ENCODE assay signal across 1 cellular context in genomic region chr1:26788836-26789611, GRCh38.
A peak's percentile ranks its signal among the peaks of the same experiment; 100 is the strongest.
TF ChIP-seq lines count a peak whose summit lies in the region.

No MANE protein-coding gene starts in this region.

TF ChIP-seq in K562, 482 proteins besides CTCF, POLR2A, EP300 and RAD21 (continued from another document and continues in another):
- TF ChIP-seq ETV6 (IDR thresholded peaks at IDR 0.05; ENCODE audit: borderline replicate concordance in 1 of 2, low read depth in 2 of 2, low read length in 1 of 2) (no peak), ETV6 (CRISPR knock-in tag; IDR thresholded peaks at IDR 0.05; ENCODE audit: borderline replicate concordance) (0 out of 2 replicates have a peak, but pooled peaks have one; percentile 63), HDGF (IDR thresholded peaks at IDR 0.05) (peak; percentile 95; the same call in 1 of the 2 replicates), BRF2 (IDR thresholded peaks at IDR 0.05; ENCODE audit: borderline replicate concordance, insufficient read depth, insufficient read length) (no peak), SMARCA5 (IDR thresholded peaks at IDR 0.05) (no peak; the same call in 1 of the 2 replicates), ZBTB40 (IDR thresholded peaks at IDR 0.05) (peak; percentile 64), ZBTB40 (CRISPR knock-in tag; IDR thresholded peaks at IDR 0.05) (no peak), MECOM (CRISPR knock-in tag; IDR thresholded peaks at IDR 0.05) (no peak), ZBTB34 (CRISPR knock-in tag; IDR thresholded peaks at IDR 0.05) (no peak), LARP7 (IDR thresholded peaks at IDR 0.05) (0 out of 2 replicates have a peak, but pooled peaks have one; percentile 71), ZNF75A (CRISPR knock-in tag; IDR thresholded peaks at IDR 0.05) (0 out of 2 replicates have a peak, but pooled peaks have one; percentile 21), TCF3 (CRISPR knock-in tag; IDR thresholded peaks at IDR 0.05) (peak; percentile 10; the same call in 1 of the 2 replicates), ZNF41 (CRISPR knock-in tag; conservative IDR thresholded peaks at IDR 0.05) (0 out of 2 replicates have a peak, but pooled peaks have one; percentile 1), TOE1 (IDR thresholded peaks at IDR 0.05; ENCODE audit: borderline replicate concordance) (peak; percentile 44; the same call in 1 of the 2 replicates), TOE1 (CRISPR knock-in tag; IDR thresholded peaks at IDR 0.05; ENCODE audit: borderline replicate concordance, low read depth) (no peak), ADNP (tag; IDR thresholded peaks at IDR 0.05) (no peak), HMG20A (CRISPR knock-in tag; conservative IDR thresholded peaks at IDR 0.05) (no peak), CREB3 (tag; conservative IDR thresholded peaks at IDR 0.05; ENCODE audit: low read depth) (peak; percentile 61; the same call in 1 of the 2 replicates), NR2C1 (IDR thresholded peaks at IDR 0.05) (no peak; the same call in 1 of the 2 replicates), NR2C1 (tag; IDR thresholded peaks at IDR 0.05) (0 out of 2 replicates have a peak, but pooled peaks have one; percentile 24), SP1 (CRISPR knock-in tag; IDR thresholded peaks at IDR 0.05) (peak; percentile 67; the same call in 1 of the 2 replicates), KDM2B (CRISPR knock-in tag; IDR thresholded peaks at IDR 0.05) (0 out of 2 replicates have a peak, but pooled peaks have one; percentile 45), HMBOX1 (IDR thresholded peaks at IDR 0.05) (peak; percentile 80), ATF1 (CRISPR knock-in tag; IDR thresholded peaks at IDR 0.05) (no peak), ATF1 (tag; IDR thresholded peaks at IDR 0.05) (peak; percentile 24; the same call in 1 of the 2 replicates), HCFC1 (IDR thresholded peaks at IDR 0.05; ENCODE audit: low read depth, low read length) (peak; percentile 58; the same call in 1 of the 2 replicates), MEIS2 (IDR thresholded peaks at IDR 0.05; ENCODE audit: partially characterized antibody) (peak; percentile 45), HDAC6 (IDR thresholded peaks at IDR 0.05; ENCODE audit: low read depth, low read length) (no peak), KDM1A (IDR thresholded peaks at IDR 0.05) (0 out of 4 replicates have a peak, but pooled peaks of 1 of the 2 experiments have one; percentile 28), CGGBP1 (CRISPR knock-in tag; IDR thresholded peaks at IDR 0.05) (no peak), TRIM24 (IDR thresholded peaks at IDR 0.05) (0 out of 4 replicates have a peak, but pooled peaks of 1 of the 2 experiments have one; percentile 5), ELF4 (CRISPR knock-in tag; IDR thresholded peaks at IDR 0.05) (0 out of 2 replicates have a peak, but pooled peaks have one; percentile 18), ZMIZ1 (IDR thresholded peaks at IDR 0.05; ENCODE audit: low read depth in 2 of 2, low read length in 2 of 2) (peak in 1 of 2 experiments; percentile 16; a peak in 1 of 4 replicates), MAZ (CRISPR knock-in tag; conservative IDR thresholded peaks at IDR 0.05 in 1 of 2, IDR thresholded peaks at IDR 0.05 in 1 of 2) (peak; percentile 89 to 99), ZBTB9 (CRISPR knock-in tag; IDR thresholded peaks at IDR 0.05) (0 out of 2 replicates have a peak, but pooled peaks have one; percentile 26), HDAC2 (IDR thresholded peaks at IDR 0.05) (no peak), BCLAF1 (IDR thresholded peaks at IDR 0.05; ENCODE audit: borderline replicate concordance in 1 of 2, control insufficient read depth in 1 of 2, low read depth in 2 of 2, low read length in 1 of 2) (0 out of 4 replicates have a peak, but pooled peaks of 1 of the 2 experiments have one; percentile 53)
